10 cellular contexts compared by ENCODE assay signal in the genomic region with DNA sequence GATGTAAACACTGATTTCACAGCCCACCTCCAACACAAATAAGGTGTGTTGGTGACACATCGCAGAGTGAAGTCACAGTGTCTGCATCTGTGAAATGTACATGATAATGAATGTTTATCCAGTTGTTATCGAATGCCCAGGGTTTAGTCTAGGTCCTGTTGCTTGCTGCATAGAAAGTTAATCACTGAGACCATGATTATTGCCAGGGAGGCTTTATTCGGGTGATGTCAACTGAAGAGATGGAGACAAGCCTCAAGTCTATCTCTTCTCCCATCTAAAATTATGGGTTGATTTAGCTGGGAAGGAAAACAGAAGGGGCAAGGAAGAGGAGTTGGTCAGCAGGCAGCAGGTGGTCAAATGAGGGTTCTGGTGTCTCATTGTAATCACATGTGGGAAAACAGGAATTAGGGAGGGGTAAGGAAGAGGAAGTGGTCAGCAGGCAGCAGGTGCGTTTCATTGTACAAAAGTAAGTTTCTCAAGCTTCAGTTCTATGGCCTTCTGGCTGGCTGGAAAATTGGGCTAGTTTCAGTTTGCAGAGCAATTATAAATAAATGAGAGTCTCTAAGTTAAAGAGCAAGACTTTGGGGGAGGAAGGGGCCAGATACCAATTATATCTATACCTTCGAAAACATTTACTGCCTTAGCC.
DNase-seq lines count a peak whose midpoint lies in the region; ATAC-seq and TF ChIP-seq lines count a peak whose summit lies in the region.
"Had no signal": no experiment of that assay in that cellular context is flagged by ENCODE, and none has a peak within 500 bp of the region (broad histone marks: within the 10 kb centered on the region; RNA-seq: fewer than 3 reads in every experiment).

No MANE protein-coding gene starts in this region.

- H3K27me3 ChIP-seq in colonic mucosa = no peaks in the 10 kb centered on the region
- peaks cover 0 to 3% (median 0%) of the 10 kb centered on the region in 7 donors for H3K27me3 ChIP-seq in heart right ventricle
- H3K27me3 ChIP-seq: sigmoid colon had no signal

- H3K36me3 Mint-ChIP-seq in CD14-positive monocyte = no peaks in the 10 kb centered on the region
- H3K36me3 Mint-ChIP-seq: activated CD4-positive, alpha-beta memory T cell treated with anti-CD3 and anti-CD28 coated beads for 36 hours had no signal

- CTCF ChIA-PET in HEK293 (lab: Yijun Ruan, JAX) = no interaction called here

- no peak for TF ChIP-seq CTCF in HEK293 (tag by site-specific recombination; IDR thresholded peaks at IDR 0.05)
- no peak for TF ChIP-seq CTCF in colonic mucosa (IDR thresholded peaks at IDR 0.05)
- no peak for TF ChIP-seq CTCF in CD14-positive monocyte (IDR thresholded peaks at IDR 0.05)
- no peak for TF ChIP-seq CTCF in heart right ventricle (IDR thresholded peaks at IDR 0.05)
- no peak for TF ChIP-seq CTCF in GM13977 (IDR thresholded peaks at IDR 0.05; ENCODE audit: extremely low read depth, insufficient read depth, missing control alignments)

- H3K4me1 Mint-ChIP-seq in CD14-positive monocyte = peaks cover 12% of the 10 kb centered on the region

- WGBS in heart right ventricle, 2 donors = 61 to 67% methylated on average over 5 of the region's 5 CpGs

- H3K36me3 ChIP-seq in HEK293 (ENCODE audit: control insufficient read depth in 2 of 2, insufficient read depth in 1 of 2, low read length in 2 of 2) (no peaks in the 10 kb centered on the region), colonic mucosa (no peaks in the 10 kb centered on the region), heart right ventricle (no peaks in the 10 kb centered on the region)
- H3K36me3 ChIP-seq: sigmoid colon had no signal

- in situ Hi-C loops in GM13977 (cut with MboI; ENCODE audit: low pct_unique_long_range_greater_than_20kb, low sequenced_read_pairs, unreplicated experiment) = no loop called here

- peaks cover 6 to 15% (median 9%) of the 10 kb centered on the region in 7 donors for H3K9me3 Mint-ChIP-seq in CD14-positive monocyte
- H3K9me3 Mint-ChIP-seq: activated CD4-positive, alpha-beta memory T cell treated with anti-CD3 and anti-CD28 coated beads for 36 hours had no signal

- H3K27me3 Mint-ChIP-seq in CD14-positive monocyte (ENCODE audit: low read depth in 3 of 3) = peaks cover 0 to 2% (median 0%) of the 10 kb centered on the region in 3 donors
- H3K27me3 Mint-ChIP-seq: activated CD4-positive, alpha-beta memory T cell treated with anti-CD3 and anti-CD28 coated beads for 36 hours had no signal

- DNase-seq in HT1080 (ENCODE audit: low read depth) (peak; percentile 77), colonic mucosa (no peak), CD14-positive monocyte (ENCODE audit: low spot score) (no peak), heart right ventricle (no peak), NK-92 (lab: John Stamatoyannopoulos, UW; ENCODE audit: unreplicated experiment) (no peak), GM13977 (ENCODE audit: low spot score) (no peak)
- DNase-seq: activated CD4-positive, alpha-beta memory T cell treated with anti-CD3 and anti-CD28 coated beads for 36 hours; sigmoid colon had no signal

- H3K27ac ChIP-seq in HEK293 (ENCODE audit: extremely low read depth, low read depth, low read length) = no peak overlapping the region
- H3K27ac ChIP-seq in colonic mucosa = peak overlapping the region; percentile 19
- peak overlapping the region in 3 of 10 donors; percentile 14 to 61 (median 24) for H3K27ac ChIP-seq in heart right ventricle
- H3K27ac ChIP-seq: sigmoid colon had no signal

- POLR2A ChIA-PET in HEK293 (lab: Yijun Ruan, JAX) = no interaction called here

- H3K27ac Mint-ChIP-seq in CD14-positive monocyte = no peak overlapping the region
- H3K27ac Mint-ChIP-seq: activated CD4-positive, alpha-beta memory T cell treated with anti-CD3 and anti-CD28 coated beads for 36 hours had no signal

- H3K4me1 ChIP-seq in HEK293 (ENCODE audit: control insufficient read depth, insufficient read depth, low read length) = peaks cover 8% of the 10 kb centered on the region
- no peaks in the 10 kb centered on the region for H3K4me1 ChIP-seq in colonic mucosa
- H3K4me1 ChIP-seq in heart right ventricle = peaks cover 0 to 22% (median 3%) of the 10 kb centered on the region in 9 donors
- H3K4me1 ChIP-seq: sigmoid colon had no signal

- intact Hi-C loops in colonic mucosa (cut with DNase I) = no loop called here
- intact Hi-C loops in CD14-positive monocyte (cut with micrococcal nuclease) = no loop called here
- intact Hi-C loops in heart right ventricle (cut with DNase I) = no loop called here

- H3K4me3 ChIP-seq in HEK293 (ENCODE audit: low read depth, low read length) (no peak overlapping the region), colonic mucosa (no peak overlapping the region), heart right ventricle (no peak overlapping the region)
- H3K4me3 ChIP-seq: sigmoid colon had no signal

- ATAC-seq in GM18873 (IDR thresholded peaks at IDR 0.05; ENCODE audit: low FRiP score, unreplicated experiment) (peak; percentile 65), heart right ventricle (no peak)

- H3K4me3 Mint-ChIP-seq in CD14-positive monocyte = no peak overlapping the region
- H3K4me3 Mint-ChIP-seq: activated CD4-positive, alpha-beta memory T cell treated with anti-CD3 and anti-CD28 coated beads for 36 hours had no signal

- H3K9me3 ChIP-seq in HEK293 (ENCODE audit: control insufficient read depth, insufficient read depth, low read depth, low read length) (no peaks in the 10 kb centered on the region), colonic mucosa (no peaks in the 10 kb centered on the region), heart right ventricle (no peaks in the 10 kb centered on the region)
- H3K9me3 ChIP-seq: sigmoid colon had no signal

- H3K9ac ChIP-seq in colonic mucosa (ENCODE audit: low read depth in 2 of 2, low read length in 2 of 2) = no peak overlapping the region

TF ChIP-seq in HEK293, 187 proteins besides CTCF, POLR2A, EP300 and RAD21 (continues in another document):
- TF ChIP-seq ZSCAN16 (tag by site-specific recombination; IDR thresholded peaks at IDR 0.05) (no peak), ZNF561 (tag by site-specific recombination; IDR thresholded peaks at IDR 0.05; ENCODE audit: borderline replicate concordance) (no peak), WT1 (tag by site-specific recombination; IDR thresholded peaks at IDR 0.05) (no peak), SCRT2 (tag by site-specific recombination; IDR thresholded peaks at IDR 0.05) (peak; percentile 52), ZNF112 (tag by site-specific recombination; IDR thresholded peaks at IDR 0.05) (0 out of 2 replicates have a peak, but pooled peaks have one; percentile 3), SCRT1 (tag by site-specific recombination; IDR thresholded peaks at IDR 0.05; ENCODE audit: borderline replicate concordance) (0 out of 2 replicates have a peak, but pooled peaks have one; percentile 32), KLF9 (tag by site-specific recombination; IDR thresholded peaks at IDR 0.05; ENCODE audit: low read depth) (no peak), ZNF274 (IDR thresholded peaks at IDR 0.05; ENCODE audit: low read length) (no peak), ZNF274 (tag by site-specific recombination; IDR thresholded peaks at IDR 0.05; ENCODE audit: borderline replicate concordance) (no peak)
- TF ChIP-seq, protein P1, sequence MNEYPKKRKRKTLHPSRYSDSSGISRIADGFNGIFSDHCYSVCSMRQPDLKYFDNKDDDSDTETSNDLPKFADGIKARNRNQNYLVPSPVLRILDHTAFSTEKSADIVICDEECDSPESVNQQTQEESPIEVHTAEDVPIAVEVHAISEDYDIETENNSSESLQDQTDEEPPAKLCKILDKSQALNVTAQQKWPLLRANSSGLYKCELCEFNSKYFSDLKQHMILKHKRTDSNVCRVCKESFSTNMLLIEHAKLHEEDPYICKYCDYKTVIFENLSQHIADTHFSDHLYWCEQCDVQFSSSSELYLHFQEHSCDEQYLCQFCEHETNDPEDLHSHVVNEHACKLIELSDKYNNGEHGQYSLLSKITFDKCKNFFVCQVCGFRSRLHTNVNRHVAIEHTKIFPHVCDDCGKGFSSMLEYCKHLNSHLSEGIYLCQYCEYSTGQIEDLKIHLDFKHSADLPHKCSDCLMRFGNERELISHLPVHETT (tag by site-specific recombination; IDR thresholded peaks at IDR 0.05) = no peak
- TF ChIP-seq, protein P2, sequence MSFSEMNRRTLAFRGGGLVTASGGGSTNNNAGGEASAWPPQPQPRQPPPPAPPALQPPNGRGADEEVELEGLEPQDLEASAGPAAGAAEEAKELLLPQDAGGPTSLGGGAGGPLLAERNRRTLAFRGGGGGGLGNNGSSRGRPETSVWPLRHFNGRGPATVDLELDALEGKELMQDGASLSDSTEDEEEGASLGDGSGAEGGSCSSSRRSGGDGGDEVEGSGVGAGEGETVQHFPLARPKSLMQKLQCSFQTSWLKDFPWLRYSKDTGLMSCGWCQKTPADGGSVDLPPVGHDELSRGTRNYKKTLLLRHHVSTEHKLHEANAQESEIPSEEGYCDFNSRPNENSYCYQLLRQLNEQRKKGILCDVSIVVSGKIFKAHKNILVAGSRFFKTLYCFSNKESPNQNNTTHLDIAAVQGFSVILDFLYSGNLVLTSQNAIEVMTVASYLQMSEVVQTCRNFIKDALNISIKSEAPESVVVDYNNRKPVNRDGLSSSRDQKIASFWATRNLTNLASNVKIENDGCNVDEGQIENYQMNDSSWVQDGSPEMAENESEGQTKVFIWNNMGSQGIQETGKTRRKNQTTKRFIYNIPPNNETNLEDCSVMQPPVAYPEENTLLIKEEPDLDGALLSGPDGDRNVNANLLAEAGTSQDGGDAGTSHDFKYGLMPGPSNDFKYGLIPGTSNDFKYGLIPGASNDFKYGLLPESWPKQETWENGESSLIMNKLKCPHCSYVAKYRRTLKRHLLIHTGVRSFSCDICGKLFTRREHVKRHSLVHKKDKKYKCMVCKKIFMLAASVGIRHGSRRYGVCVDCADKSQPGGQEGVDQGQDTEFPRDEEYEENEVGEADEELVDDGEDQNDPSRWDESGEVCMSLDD (tag by site-specific recombination; IDR thresholded peaks at IDR 0.05) = no peak
- TF ChIP-seq, protein P3, sequence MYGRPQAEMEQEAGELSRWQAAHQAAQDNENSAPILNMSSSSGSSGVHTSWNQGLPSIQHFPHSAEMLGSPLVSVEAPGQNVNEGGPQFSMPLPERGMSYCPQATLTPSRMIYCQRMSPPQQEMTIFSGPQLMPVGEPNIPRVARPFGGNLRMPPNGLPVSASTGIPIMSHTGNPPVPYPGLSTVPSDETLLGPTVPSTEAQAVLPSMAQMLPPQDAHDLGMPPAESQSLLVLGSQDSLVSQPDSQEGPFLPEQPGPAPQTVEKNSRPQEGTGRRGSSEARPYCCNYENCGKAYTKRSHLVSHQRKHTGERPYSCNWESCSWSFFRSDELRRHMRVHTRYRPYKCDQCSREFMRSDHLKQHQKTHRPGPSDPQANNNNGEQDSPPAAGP (tag by site-specific recombination; IDR thresholded peaks at IDR 0.05) = peak; percentile 78
